In the genomic region with DNA sequence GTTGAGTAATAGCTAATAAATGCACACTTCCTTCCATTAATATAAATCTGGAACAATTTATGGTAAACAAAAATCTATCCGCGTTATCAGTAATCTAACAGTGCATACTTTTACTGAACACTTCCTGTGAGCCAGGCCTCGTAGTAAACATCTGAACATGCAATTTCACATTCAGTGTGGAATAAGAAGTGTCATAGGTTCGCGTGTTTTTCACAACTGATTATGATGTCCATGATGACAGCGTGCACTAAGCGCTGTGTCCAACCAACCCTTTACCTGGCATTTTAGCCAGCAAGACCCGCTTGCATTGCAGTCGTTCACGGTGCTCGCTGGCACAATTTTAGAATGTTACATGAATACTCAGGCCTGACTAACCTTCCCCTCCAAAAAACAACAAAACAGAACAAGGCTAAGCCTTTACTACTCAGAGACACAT, we compare ENCODE assay signal across 8 cellular contexts. TPM values are rescaled to one million over a fixed set of nuclear protein-coding genes. Genes with fewer than 3 reads are reported as not detected.
A peak's percentile ranks its signal among the peaks of the same experiment; 100 is the strongest.
DNase-seq lines count a peak whose midpoint lies in the region; ATAC-seq and TF ChIP-seq lines count a peak whose summit lies in the region.

No MANE protein-coding gene starts in this region.

- H3K4me1 ChIP-seq in DOHH2 (ENCODE audit: control insufficient read depth, low read length): peaks cover 26% of the 10 kb centered on the region
- peaks cover 31% of the 10 kb centered on the region for H3K4me1 ChIP-seq in PC-9 (replicated peaks; ENCODE audit: insufficient read depth)
- peaks cover 10% of the 10 kb centered on the region for H3K4me1 ChIP-seq in parathyroid adenoma

- peaks cover 21% of the 10 kb centered on the region for H3K4me1 Mint-ChIP-seq in endothelial cell (ENCODE audit: unreplicated experiment)

- POLR2A ChIA-PET in PC-9 (lab: Charles Lee; ENCODE audit: unreplicated experiment): interaction anchor here (0.8 kb wide), 1 partner anchor 223 kb away, joined by 7 read pairs; no protein-coding TSS in a partner anchor

- H3K9me2 ChIP-seq in DOHH2 (replicated peaks; ENCODE audit: control insufficient read depth, low read length) (no peaks in the 10 kb centered on the region), PC-9 (ENCODE audit: insufficient read depth) (no peaks in the 10 kb centered on the region)

- CTCF ChIA-PET in PC-9 (lab: Charles Lee): no interaction called here

- DNase-seq in PC-9 (no peak), endothelial cell (ENCODE audit: low spot score) (no peak), SHP77 (lab: John Stamatoyannopoulos, UW) (no peak), GM19240 (ENCODE audit: insufficient read length, low spot score) (no peak), NCI-H524 (lab: John Stamatoyannopoulos, UW) (no peak)

- H3K36me3 Mint-ChIP-seq in endothelial cell (ENCODE audit: low read depth, unreplicated experiment): peaks cover 18% of the 10 kb centered on the region

- no peak for TF ChIP-seq CTCF in DOHH2 (IDR thresholded peaks at IDR 0.05; ENCODE audit: low read depth, low read length, poor library complexity, severe bottlenecking)
- no peak for TF ChIP-seq CTCF in PC-9 (conservative IDR thresholded peaks at IDR 0.05)
- TF ChIP-seq CTCF in endothelial cell (IDR thresholded peaks at IDR 0.05; ENCODE audit: unreplicated experiment): no peak
- no peak for TF ChIP-seq CTCF in parathyroid adenoma (IDR thresholded peaks at IDR 0.05)

- H3K27me3 ChIP-seq in DOHH2 (ENCODE audit: control insufficient read depth, low read length): no peaks in the 10 kb centered on the region
- H3K27me3 ChIP-seq in PC-9 (ENCODE audit: insufficient read depth, low read depth): no peaks in the 10 kb centered on the region
- no peaks in the 10 kb centered on the region for H3K27me3 ChIP-seq in parathyroid adenoma (ENCODE audit: control insufficient read depth, insufficient read depth, low read length)

- H3K9me3 ChIP-seq in DOHH2 (ENCODE audit: control insufficient read depth, insufficient read depth, low read length) (no peaks in the 10 kb centered on the region), PC-9 (ENCODE audit: insufficient read depth, low read depth) (no peaks in the 10 kb centered on the region), parathyroid adenoma (ENCODE audit: control insufficient read depth, low read length) (no peaks in the 10 kb centered on the region)

- H3F3A ChIP-seq in DOHH2 (ENCODE audit: control insufficient read depth, insufficient read depth): peaks cover 24% of the 10 kb centered on the region
- peaks cover 34% of the 10 kb centered on the region for H3F3A ChIP-seq in PC-9 (ENCODE audit: insufficient read depth, low read depth)

- H3K27ac ChIP-seq in DOHH2 (ENCODE audit: low read depth, low read length): no peak overlapping the region
- H3K27ac ChIP-seq in PC-9: no peak overlapping the region
- H3K27ac ChIP-seq in parathyroid adenoma: no peak overlapping the region

- H3K9ac ChIP-seq in parathyroid adenoma: no peak overlapping the region

- H3K4me2 ChIP-seq in DOHH2 (ENCODE audit: low read length) (peak overlapping the region; percentile 91), PC-9 (peak overlapping the region; percentile 98), parathyroid adenoma (ENCODE audit: low read length) (peak overlapping the region; percentile 88)

- H3K36me3 ChIP-seq in DOHH2 (ENCODE audit: control insufficient read depth, low read length): peaks cover 15% of the 10 kb centered on the region
- H3K36me3 ChIP-seq in PC-9 (ENCODE audit: low read depth): 0 out of 2 replicates have a peak, but pooled peaks cover 5% of the 10 kb centered on the region
- H3K36me3 ChIP-seq in parathyroid adenoma (ENCODE audit: control insufficient read depth, insufficient read depth, low read length): no peaks in the 10 kb centered on the region

- BruUV-seq in PC-9 (replicated peaks; lab: Mats Ljungman, UMichigan): no TSS peak

- H4K20me1 ChIP-seq in DOHH2 (ENCODE audit: control insufficient read depth, insufficient read depth, low read depth, low read length) (no peaks in the 10 kb centered on the region), PC-9 (ENCODE audit: insufficient read depth) (no peaks in the 10 kb centered on the region; the same call in none of the 2 replicates)

- peak overlapping the region; percentile 98 for H3K4me3 Mint-ChIP-seq in endothelial cell (ENCODE audit: unreplicated experiment)

- H3K4me3 ChIP-seq in DOHH2 (ENCODE audit: low read length) (peak overlapping the region; percentile 94), PC-9 (peak overlapping the region; percentile 94; the same call in 1 of the 2 replicates), parathyroid adenoma (ENCODE audit: low read depth, low read length) (peak overlapping the region; percentile 67)

- no peaks in the 10 kb centered on the region for H3K9me3 Mint-ChIP-seq in endothelial cell (ENCODE audit: unreplicated experiment)

- H3K79me2 ChIP-seq in DOHH2 (ENCODE audit: control insufficient read depth, low read length) (peaks cover 23% of the 10 kb centered on the region), PC-9 (ENCODE audit: low read depth) (peaks cover 20% of the 10 kb centered on the region), parathyroid adenoma (no peaks in the 10 kb centered on the region)

- intact Hi-C loops in PC-9 (cut with micrococcal nuclease; ENCODE audit: unreplicated experiment): loop anchor here (10.0 kb wide), 1 partner anchor 1197 kb away; no protein-coding TSS in a partner anchor

- ATAC-seq in GM18517 (IDR thresholded peaks at IDR 0.05; ENCODE audit: unreplicated experiment): no peak

- H3K27me3 Mint-ChIP-seq in endothelial cell (ENCODE audit: unreplicated experiment): peaks cover 19% of the 10 kb centered on the region

- peak overlapping the region; percentile 1 for H3K27ac Mint-ChIP-seq in endothelial cell (ENCODE audit: unreplicated experiment)

- H2AFZ ChIP-seq in PC-9 (no peak overlapping the region), parathyroid adenoma (no peak overlapping the region)

RNA-seq across cellular contexts. Expression of gene PNMA1, which starts 2.1 kb away (rescaled TPM):
- total RNA-seq in PC-9 (2021): 13.6 and 16.8 TPM in 2 replicates
- 32.7 TPM for total RNA-seq in endothelial cell (ENCODE audit: unreplicated experiment)
